ENCODE assay signal across 16 cellular contexts in genomic region chr18:58175122-58175687, GRCh38.
A peak's percentile ranks its signal among the peaks of the same experiment; 100 is the strongest.
DNase-seq lines count a peak whose midpoint lies in the region; ATAC-seq, FAIRE-seq and TF ChIP-seq lines count a peak whose summit lies in the region.
"Had no signal": no experiment of that assay in that cellular context is flagged by ENCODE, and none has a peak within 500 bp of the region (broad histone marks: within the 10 kb centered on the region; RNA-seq: fewer than 3 reads in every experiment).

No MANE protein-coding gene starts in this region.

- BruUV-seq in HCT116 (replicated peaks; lab: Mats Ljungman, UMichigan): no TSS peak
- no TSS peak for BruUV-seq in K562 (replicated peaks; lab: Mats Ljungman, UMichigan)

- H3K79me2 ChIP-seq in HCT116 (ENCODE audit: insufficient read depth, low read length): no peaks in the 10 kb centered on the region
- no peaks in the 10 kb centered on the region for H3K79me2 ChIP-seq in K562 (ENCODE audit: control insufficient read depth, insufficient read depth, low read length)

- no peak for TF ChIP-seq POLR2A in HCT116 (IDR thresholded peaks at IDR 0.05; ENCODE audit: borderline replicate concordance, extremely low read depth, insufficient read depth, insufficient read length)
- no peak for TF ChIP-seq POLR2A in K562 (conservative IDR thresholded peaks at IDR 0.05)

- H3K4me1 ChIP-seq in HCT116 (ENCODE audit: control insufficient read depth in 1 of 2, insufficient read depth in 2 of 2, low read length in 2 of 2) (peaks cover 17 to 22% of the 10 kb centered on the region in 2 experiments), K562 (replicated peaks in 1 of 2; ENCODE audit: control insufficient read depth in 2 of 2, insufficient read depth in 2 of 2, low read length in 2 of 2) (peaks cover 0 to 4% of the 10 kb centered on the region in 2 experiments; a peak in 2 of 5 replicates), colonic mucosa (no peaks in the 10 kb centered on the region)
- H3K4me1 ChIP-seq: testis had no signal

- TF ChIP-seq CTCF in HCT116 (IDR thresholded peaks at IDR 0.05 in 2 of 3, conservative IDR thresholded peaks at IDR 0.05 in 1 of 3; ENCODE audit: borderline replicate concordance in 1 of 3, insufficient read depth in 1 of 3, low read depth in 2 of 3, low read length in 2 of 3): peak in 2 of 3 experiments; percentile 21 to 33; a peak in 3 of 6 replicates
- 0 out of 6 replicates have a peak, but pooled peaks of 1 of the 3 experiments have one; percentile 3 for TF ChIP-seq CTCF in K562 (IDR thresholded peaks at IDR 0.05 in 2 of 3, conservative IDR thresholded peaks at IDR 0.05 in 1 of 3; ENCODE audit: insufficient read depth in 2 of 3, low read depth in 1 of 3, low read length in 3 of 3)
- no peak for TF ChIP-seq CTCF in colonic mucosa (IDR thresholded peaks at IDR 0.05)

- no peak for TF ChIP-seq RAD21 in HCT116 (IDR thresholded peaks at IDR 0.05; ENCODE audit: low read depth)
- TF ChIP-seq RAD21 in K562 (CRISPR knock-in tag; conservative IDR thresholded peaks at IDR 0.05 in 1 of 2, IDR thresholded peaks at IDR 0.05 in 1 of 2): no peak

- RAD21 ChIA-PET in HCT116 (lab: Charles Lee; ENCODE audit: low non-redundant PET in 1 of 2, low total read pairs in 2 of 2, uncharacterized antibody in 2 of 2, unreplicated experiment in 2 of 2): no interaction called here

- no peaks in the 10 kb centered on the region for H3K27me3 ChIP-seq in HCT116 (ENCODE audit: insufficient read depth, low read length)
- no peaks in the 10 kb centered on the region for H3K27me3 ChIP-seq in K562 (ENCODE audit: control insufficient read depth in 2 of 2, insufficient read depth in 2 of 2, low read length in 2 of 2)
- H3K27me3 ChIP-seq in colonic mucosa: no peaks in the 10 kb centered on the region
- H3K27me3 ChIP-seq: brain microvascular endothelial cell, testis had no signal

- no peaks in the 10 kb centered on the region for H4K20me1 ChIP-seq in HCT116 (ENCODE audit: insufficient read depth)
- H4K20me1 ChIP-seq in K562 (replicated peaks; ENCODE audit: control insufficient read depth, insufficient read depth, low read length): no peaks in the 10 kb centered on the region

- no peak for FAIRE-seq in K562 (lab: Jason Lieb, UNC)

- H3K9me2 ChIP-seq in HCT116 (ENCODE audit: insufficient read depth): no peaks in the 10 kb centered on the region

- TF ChIP-seq EP300 in K562 (IDR thresholded peaks at IDR 0.05; ENCODE audit: low read length): no peak

- H3K4me2 ChIP-seq in HCT116 (ENCODE audit: low read length): no peak overlapping the region
- no peak overlapping the region for H3K4me2 ChIP-seq in K562 (ENCODE audit: insufficient read depth, low read length)

- DNase-seq in NCI-H2171 treated with DMSO at 0.1 percent for 48 hours (lab: John Stamatoyannopoulos, UW): peak; percentile 44
- DNase-seq in NCI-H2171 (lab: John Stamatoyannopoulos, UW): no peak
- no peak for DNase-seq in HCT116 (ENCODE audit: low read depth, low spot score)
- peak in 3 of 4 experiments; percentile 27 to 34 (median 32) for DNase-seq in K562 (ENCODE audit: extremely low read depth in 1 of 4, low spot score in 3 of 4)
- DNase-seq in sciatic nerve (ENCODE audit: low spot score): no peak
- no peak for DNase-seq in caudate nucleus (lab: John Stamatoyannopoulos, UW)
- DNase-seq in colonic mucosa: no peak
- no peak for DNase-seq in NCI-H1048 (lab: John Stamatoyannopoulos, UW)
- DNase-seq: ACHN; activated CD4-positive, CD25-positive, alpha-beta regulatory T cell treated with anti-CD3 and anti-CD28 coated beads, Interleukin-2, amount 50 U/mL, for 72 hours; brain microvascular endothelial cell; CD8-positive, alpha-beta T cell; H7; NCI-H1436 treated with DMSO at 0.1 percent for 48 hours; T-helper 1 cell; testis had no signal

- CTCF ChIA-PET in HCT116 (lab: Charles Lee) (interaction anchor here (1.1 to 1.7 kb wide), 2 partner anchors 40 to 293 kb away, joined by 3 to 4 read pairs; no protein-coding TSS in a partner anchor), K562 (lab: Yijun Ruan, JAX; ENCODE audit: low intra/inter-chr PET ratio) (no interaction called here)

- WGBS in K562 (ENCODE audit: insufficient coverage, low coverage, missing lambda C conversion rate): 33% methylated on average over 8 of the region's 8 CpGs

- H3K9ac ChIP-seq in HCT116 (ENCODE audit: low read length) (no peak overlapping the region), K562 (ENCODE audit: insufficient read depth in 1 of 2, low read depth in 2 of 2, low read length in 2 of 2) (no peak overlapping the region), colonic mucosa (ENCODE audit: low read depth in 2 of 2, low read length in 2 of 2) (no peak overlapping the region)

- ATAC-seq in HCT116: peak; percentile 74
- ATAC-seq in K562: peak; percentile 80
- ATAC-seq in sciatic nerve: peak; percentile 28
- ATAC-seq: CD8-positive, alpha-beta T cell had no signal

- POLR2A ChIA-PET in HCT116 (lab: Charles Lee) (no interaction called here), K562 (lab: Yijun Ruan, JAX) (no interaction called here)

- peaks cover 2% of the 10 kb centered on the region for H3K9me1 ChIP-seq in K562 (ENCODE audit: control insufficient read depth, insufficient read depth, low read length)

- no peaks in the 10 kb centered on the region for H3K9me3 ChIP-seq in HCT116 (ENCODE audit: control insufficient read depth in 1 of 2, insufficient read depth in 1 of 2, low read depth in 1 of 2, low read length in 2 of 2)
- H3K9me3 ChIP-seq in K562 (replicated peaks; ENCODE audit: control insufficient read depth, insufficient read depth, low read depth, low read length): no peaks in the 10 kb centered on the region
- H3K9me3 ChIP-seq in colonic mucosa: no peaks in the 10 kb centered on the region
- H3K9me3 ChIP-seq: testis had no signal

- in situ Hi-C loops in K562 (cut with MboI): loop anchor here (25.0 kb wide), 1 partner anchor 312 kb away; no protein-coding TSS in a partner anchor

- H3K36me3 ChIP-seq in HCT116 (ENCODE audit: control insufficient read depth in 1 of 2, insufficient read depth in 2 of 2, low read length in 2 of 2): no peaks in the 10 kb centered on the region
- H3K36me3 ChIP-seq in K562 (ENCODE audit: control insufficient read depth, insufficient read depth, low read length): no peaks in the 10 kb centered on the region
- no peaks in the 10 kb centered on the region for H3K36me3 ChIP-seq in colonic mucosa
- H3K36me3 ChIP-seq: brain microvascular endothelial cell had no signal

- H3K4me3 ChIP-seq in HCT116 (replicated peaks in 1 of 2; ENCODE audit: low read depth in 1 of 2, low read length in 2 of 2): no peak overlapping the region
- no peak overlapping the region for H3K4me3 ChIP-seq in K562
- H3K4me3 ChIP-seq in colonic mucosa: no peak overlapping the region
- H3K4me3 ChIP-seq: testis had no signal

- H3K27ac ChIP-seq in HCT116 (ENCODE audit: low read depth, low read length): no peak overlapping the region
- no peak overlapping the region for H3K27ac ChIP-seq in K562 (ENCODE audit: extremely low read depth, low read depth, low read length)
- no peak overlapping the region for H3K27ac ChIP-seq in caudate nucleus (ENCODE audit: low read depth, low read length)
- H3K27ac ChIP-seq in colonic mucosa: no peak overlapping the region
- H3K27ac ChIP-seq: brain microvascular endothelial cell, testis had no signal

- intact Hi-C loops in HCT116 (cut with micrococcal nuclease) (no loop called here), K562 (cut with micrococcal nuclease) (no loop called here), sciatic nerve (cut with DNase I) (no loop called here), colonic mucosa (cut with DNase I) (no loop called here)

- no peak overlapping the region for H2AFZ ChIP-seq in HCT116 (ENCODE audit: low read depth, low read length, poor library complexity, severe bottlenecking)
- H2AFZ ChIP-seq in K562 (ENCODE audit: low read depth, low read length): no peak overlapping the region

TF ChIP-seq in HCT116, 20 proteins besides CTCF, POLR2A, EP300 and RAD21:
- no peak for TF ChIP-seq ZBTB33 (IDR thresholded peaks at IDR 0.05; ENCODE audit: extremely low read depth, insufficient replicate concordance, low read length)
- TF ChIP-seq, protein P1, sequence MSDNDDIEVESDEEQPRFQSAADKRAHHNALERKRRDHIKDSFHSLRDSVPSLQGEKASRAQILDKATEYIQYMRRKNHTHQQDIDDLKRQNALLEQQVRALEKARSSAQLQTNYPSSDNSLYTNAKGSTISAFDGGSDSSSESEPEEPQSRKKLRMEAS (IDR thresholded peaks at IDR 0.05): peak; percentile 23; the same call in 1 of the 2 replicates

TF ChIP-seq in K562, 482 proteins besides CTCF, POLR2A, EP300 and RAD21 (continues in another document):
- TF ChIP-seq ZNF165 (CRISPR knock-in tag; IDR thresholded peaks at IDR 0.05; ENCODE audit: borderline replicate concordance): no peak
- TF ChIP-seq, protein P2, sequence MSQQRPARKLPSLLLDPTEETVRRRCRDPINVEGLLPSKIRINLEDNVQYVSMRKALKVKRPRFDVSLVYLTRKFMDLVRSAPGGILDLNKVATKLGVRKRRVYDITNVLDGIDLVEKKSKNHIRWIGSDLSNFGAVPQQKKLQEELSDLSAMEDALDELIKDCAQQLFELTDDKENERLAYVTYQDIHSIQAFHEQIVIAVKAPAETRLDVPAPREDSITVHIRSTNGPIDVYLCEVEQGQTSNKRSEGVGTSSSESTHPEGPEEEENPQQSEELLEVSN (IDR thresholded peaks at IDR 0.05; ENCODE audit: borderline replicate concordance in 1 of 2, extremely low read depth in 1 of 2, insufficient read depth in 1 of 2, insufficient read length in 1 of 2, low read depth in 1 of 2, low read length in 1 of 2, poor library complexity in 1 of 2, severe bottlenecking in 1 of 2): peak; percentile 49 to 53
- TF ChIP-seq, protein P1 (CRISPR knock-in tag; IDR thresholded peaks at IDR 0.05): peak; percentile 51; the same call in 1 of the 2 replicates

Comparison
In these comparisons a context has a peak if more than half of its experiments do, and no peak if none do; other contexts are left out.
1. DNase-seq: peak in NCI-H2171 treated with DMSO at 0.1 percent for 48 hours (single experiment) and K562 (3 of 4); none in NCI-H2171 (single experiment), HCT116 (single experiment), sciatic nerve (single experiment), caudate nucleus (0 of 61), colonic mucosa (single experiment) and NCI-H1048 (single experiment).
2. ATAC-seq: peak in every context shown above with its lines; median percentile 80 in K562; 74 in HCT116; 28 in sciatic nerve.